Comparison of ENCODE assay signal across 8 cellular contexts in genomic region chr16:30429418-30429677, GRCh38. TPM values are rescaled to one million over a fixed set of nuclear protein-coding genes. Genes with fewer than 3 reads are reported as not detected.
DNase-seq lines count a peak whose midpoint lies in the region; ATAC-seq and TF ChIP-seq lines count a peak whose summit lies in the region.

No MANE protein-coding gene starts in this region.

- H3K27ac ChIP-seq in HCT116 (ENCODE audit: low read depth, low read length) (peak overlapping the region; percentile 66), RWPE2 (ENCODE audit: poor library complexity, severe bottlenecking) (peak overlapping the region; percentile 50), iPS-20b (ENCODE audit: low read length) (no peak overlapping the region), temporal lobe (ENCODE audit: low read depth, low read length) (peak overlapping the region; percentile 9)

- intact Hi-C loops in HCT116 (cut with micrococcal nuclease), result no loop called here

- ATAC-seq in HCT116, result no peak; the same call in 1 of the 2 replicates
- peak; percentile 33; the same call in 2 of the 3 replicates for ATAC-seq in RWPE2 (ENCODE audit: low read depth)
- no peak for ATAC-seq in GM21786 (IDR thresholded peaks at IDR 0.05; ENCODE audit: unreplicated experiment)

- TF ChIP-seq RAD21 in HCT116 (IDR thresholded peaks at IDR 0.05; ENCODE audit: low read depth), result no peak

- TF ChIP-seq POLR2A in HCT116 (IDR thresholded peaks at IDR 0.05; ENCODE audit: borderline replicate concordance, extremely low read depth, insufficient read depth, insufficient read length), result no peak

- peaks cover 53% of the 10 kb centered on the region for H3K79me2 ChIP-seq in HCT116 (ENCODE audit: insufficient read depth, low read length)

- BruUV-seq in HCT116 (replicated peaks; lab: Mats Ljungman, UMichigan), result TSS peak; percentile 65

- H2AFZ ChIP-seq in HCT116 (ENCODE audit: low read depth, low read length, poor library complexity, severe bottlenecking), result no peak overlapping the region

- H3K4me3 ChIP-seq in HCT116 (replicated peaks in 1 of 2; ENCODE audit: low read depth in 1 of 2, low read length in 2 of 2) (peak overlapping the region; percentile 89 to 94), RWPE2 (ENCODE audit: severe bottlenecking) (peak overlapping the region; percentile 66), iPS-20b (ENCODE audit: low read length) (peak overlapping the region; percentile 75)

- no peaks in the 10 kb centered on the region for H3K27me3 ChIP-seq in HCT116 (ENCODE audit: insufficient read depth, low read length)
- no peaks in the 10 kb centered on the region for H3K27me3 ChIP-seq in RWPE2 (ENCODE audit: insufficient read depth, poor library complexity, severe bottlenecking)
- H3K27me3 ChIP-seq in iPS-20b (ENCODE audit: insufficient read depth, low read length), result 0 out of 2 replicates have a peak, but pooled peaks cover 7% of the 10 kb centered on the region

- POLR2A ChIA-PET in HCT116 (lab: Charles Lee), result interaction anchor here (0.5 to 1.6 kb wide), 15 partner anchors 11 to 507 kb away, joined by 3 to 15 read pairs (median 4); partner anchors contain the start of genes PRR14, SEPHS2, ZNF48 and ZNF689

- H3K4me1 ChIP-seq in HCT116 (ENCODE audit: control insufficient read depth in 1 of 2, insufficient read depth in 2 of 2, low read length in 2 of 2) (peaks cover 8 to 29% of the 10 kb centered on the region in 2 experiments), RWPE2 (ENCODE audit: insufficient read depth, poor library complexity, severe bottlenecking) (peaks cover 5% of the 10 kb centered on the region), iPS-20b (ENCODE audit: insufficient read depth, low read length) (no peaks in the 10 kb centered on the region; the same call in 1 of the 2 replicates)

- peak overlapping the region; percentile 89 for H3K4me2 ChIP-seq in HCT116 (ENCODE audit: low read length)

- CTCF ChIA-PET in HCT116 (lab: Charles Lee), result interaction anchor here (0.6 to 2.4 kb wide), 45 partner anchors 10 to 524 kb away, joined by 3 to 52 read pairs (median 5); partner anchors contain the start of genes FBRS, PRR14, TBC1D10B and TBX6

- RAD21 ChIA-PET in HCT116 (lab: Charles Lee; ENCODE audit: low non-redundant PET in 1 of 2, low total read pairs in 2 of 2, uncharacterized antibody in 2 of 2, unreplicated experiment in 2 of 2), result interaction anchor here (0.6 to 1.6 kb wide), 12 partner anchors 11 to 221 kb away, joined by 3 to 18 read pairs (median 4); partner anchors contain the start of genes CD2BP2 (in 1 of the 2), PRR14 (in 1 of the 2), ZNF688 (in 1 of the 2) and ZNF747 (in 1 of the 2)

- TF ChIP-seq CTCF in HCT116 (IDR thresholded peaks at IDR 0.05 in 2 of 3, conservative IDR thresholded peaks at IDR 0.05 in 1 of 3; ENCODE audit: borderline replicate concordance in 1 of 3, insufficient read depth in 1 of 3, low read depth in 2 of 3, low read length in 2 of 3) (no peak), RWPE2 (IDR thresholded peaks at IDR 0.05; ENCODE audit: poor library complexity, severe bottlenecking) (no peak)

- H3K9ac ChIP-seq in HCT116 (ENCODE audit: low read length), result peak overlapping the region; percentile 96
- H3K9ac ChIP-seq in iPS-20b (ENCODE audit: low read depth, low read length), result peak overlapping the region; percentile 68; the same call in 1 of the 2 replicates

- H3K9me2 ChIP-seq in HCT116 (ENCODE audit: insufficient read depth), result no peaks in the 10 kb centered on the region

- no peaks in the 10 kb centered on the region for H4K20me1 ChIP-seq in HCT116 (ENCODE audit: insufficient read depth)

- H3K9me3 ChIP-seq in HCT116 (ENCODE audit: control insufficient read depth in 1 of 2, insufficient read depth in 1 of 2, low read depth in 1 of 2, low read length in 2 of 2) (no peaks in the 10 kb centered on the region), RWPE2 (ENCODE audit: severe bottlenecking) (no peaks in the 10 kb centered on the region), iPS-20b (ENCODE audit: insufficient read depth, low read depth, low read length) (no peaks in the 10 kb centered on the region)

- DNase-seq in HCT116 (ENCODE audit: low read depth, low spot score) (no peak), RWPE2 (ENCODE audit: low spot score) (no peak), NCI-H2107 (lab: John Stamatoyannopoulos, UW) (no peak), NOMO-1 treated with DMSO at 0.1 percent for 48 hours (lab: John Stamatoyannopoulos, UW; ENCODE audit: unreplicated experiment) (no peak)
- no peak for DNase-seq in stimulated activated CD4-positive, alpha-beta T cell treated with anti-CD3 and anti-CD28 coated beads, Interleukin-15, amount 100 ng/mL, for 24 hours

- H3K36me3 ChIP-seq in HCT116 (ENCODE audit: control insufficient read depth in 1 of 2, insufficient read depth in 2 of 2, low read length in 2 of 2), result peaks cover 6 to 30% of the 10 kb centered on the region in 2 experiments; a peak in 3 of 4 replicates
- H3K36me3 ChIP-seq in RWPE2 (ENCODE audit: low read depth), result peaks cover 31% of the 10 kb centered on the region
- H3K36me3 ChIP-seq in iPS-20b (ENCODE audit: insufficient read depth, low read depth, low read length), result peaks cover 24% of the 10 kb centered on the region

TF ChIP-seq in HCT116, 20 proteins besides CTCF, POLR2A, EP300 and RAD21:
- TF ChIP-seq ZFX (IDR thresholded peaks at IDR 0.05), result no peak
- TF ChIP-seq MAX (IDR thresholded peaks at IDR 0.05), result no peak
- TF ChIP-seq POLR2AphosphoS5 (IDR thresholded peaks at IDR 0.05; ENCODE audit: low read depth, low read length), result no peak
- no peak for TF ChIP-seq SIN3A (IDR thresholded peaks at IDR 0.05; ENCODE audit: low read depth)
- TF ChIP-seq ELF1 (IDR thresholded peaks at IDR 0.05; ENCODE audit: borderline replicate concordance, low read depth), result no peak
- no peak for TF ChIP-seq JUND (IDR thresholded peaks at IDR 0.05)
- no peak for TF ChIP-seq EZH2 (IDR thresholded peaks at IDR 0.05)
- no peak for TF ChIP-seq FOSL1 (IDR thresholded peaks at IDR 0.05; ENCODE audit: low read depth)
- no peak for TF ChIP-seq ATF3 (IDR thresholded peaks at IDR 0.05)
- TF ChIP-seq ZNF274 (IDR thresholded peaks at IDR 0.05; ENCODE audit: low read depth, low read length), result no peak
- no peak for TF ChIP-seq TCF7L2 (IDR thresholded peaks at IDR 0.05; ENCODE audit: borderline replicate concordance, extremely low read depth, insufficient read depth, insufficient read length)
- no peak for TF ChIP-seq SP1 (IDR thresholded peaks at IDR 0.05; ENCODE audit: low read depth)
- TF ChIP-seq YY1 (IDR thresholded peaks at IDR 0.05; ENCODE audit: extremely low read depth, insufficient replicate concordance, low read depth, low read length), result no peak
- TF ChIP-seq CBX3 (IDR thresholded peaks at IDR 0.05; ENCODE audit: low read depth), result no peak
TF ChIP-seq in HCT116: peak in this region for 0.

RNA-seq across cellular contexts. Expression of gene DCTPP1, which starts 0.5 kb away (rescaled TPM):
- total RNA-seq in HCT116 (2021; ENCODE audit: unreplicated experiment), result 125 TPM
- 61.4 and 73.4 TPM in 2 replicates for polyA plus RNA-seq in HCT116 (2012)
- total RNA-seq in temporal lobe, result 36.1 TPM

RNA-seq across cellular contexts. Expression of gene SEPHS2, which starts 16.3 kb away (rescaled TPM):
- total RNA-seq in HCT116 (2021; ENCODE audit: unreplicated experiment) (51.3 TPM), temporal lobe (12.0 TPM)
- polyA plus RNA-seq in HCT116 (2012), result 50.3 and 51.4 TPM in 2 replicates

RNA-seq across cellular contexts. Expression of gene ZNF771, which starts 21.9 kb away (rescaled TPM):
- total RNA-seq in HCT116 (2021; ENCODE audit: unreplicated experiment) (11.0 TPM), temporal lobe (5.4 TPM)
- 5.7 and 7.0 TPM in 2 replicates for polyA plus RNA-seq in HCT116 (2012)

RNA-seq across cellular contexts. Expression of gene ZNF48, which starts 34.1 kb away (rescaled TPM):
- total RNA-seq in HCT116 (2021; ENCODE audit: unreplicated experiment) (17.9 TPM), temporal lobe (20.4 TPM)
- 12.8 and 15.5 TPM in 2 replicates for polyA plus RNA-seq in HCT116 (2012)

RNA-seq across cellular contexts. Expression of gene ITGAL, which starts 43.2 kb away (rescaled TPM):
- total RNA-seq in HCT116 (2021; ENCODE audit: unreplicated experiment) (1.4 TPM), temporal lobe (1.2 TPM)
- 0.03 and 0.26 TPM in 2 replicates for polyA plus RNA-seq in HCT116 (2012)
